1 cellular context compared by ENCODE assay signal in the genomic region with DNA sequence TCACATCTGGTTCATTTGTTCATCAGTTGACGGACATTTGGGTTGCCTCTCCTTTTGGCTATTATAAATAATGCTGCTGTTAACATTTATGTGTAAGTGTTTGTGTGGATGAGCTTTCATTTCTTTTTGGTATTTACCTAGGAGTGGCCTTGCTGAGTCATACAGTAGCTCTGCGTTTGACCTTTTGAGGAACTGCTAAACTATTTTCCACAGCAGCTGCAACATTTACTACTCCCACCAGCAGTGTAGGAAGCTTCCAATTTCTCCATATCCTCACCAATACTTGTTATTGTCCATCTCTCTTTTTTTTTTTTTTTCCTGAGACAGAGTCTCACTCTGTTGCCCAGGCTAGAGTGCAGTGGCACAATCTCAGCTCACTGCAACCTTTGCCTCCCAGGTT.
TF ChIP-seq lines count a peak whose summit lies in the region.

No MANE protein-coding gene starts in this region.

TF ChIP-seq in HepG2, 621 proteins besides CTCF, POLR2A, EP300 and RAD21 (continued from another document):
- TF ChIP-seq, protein P1, sequence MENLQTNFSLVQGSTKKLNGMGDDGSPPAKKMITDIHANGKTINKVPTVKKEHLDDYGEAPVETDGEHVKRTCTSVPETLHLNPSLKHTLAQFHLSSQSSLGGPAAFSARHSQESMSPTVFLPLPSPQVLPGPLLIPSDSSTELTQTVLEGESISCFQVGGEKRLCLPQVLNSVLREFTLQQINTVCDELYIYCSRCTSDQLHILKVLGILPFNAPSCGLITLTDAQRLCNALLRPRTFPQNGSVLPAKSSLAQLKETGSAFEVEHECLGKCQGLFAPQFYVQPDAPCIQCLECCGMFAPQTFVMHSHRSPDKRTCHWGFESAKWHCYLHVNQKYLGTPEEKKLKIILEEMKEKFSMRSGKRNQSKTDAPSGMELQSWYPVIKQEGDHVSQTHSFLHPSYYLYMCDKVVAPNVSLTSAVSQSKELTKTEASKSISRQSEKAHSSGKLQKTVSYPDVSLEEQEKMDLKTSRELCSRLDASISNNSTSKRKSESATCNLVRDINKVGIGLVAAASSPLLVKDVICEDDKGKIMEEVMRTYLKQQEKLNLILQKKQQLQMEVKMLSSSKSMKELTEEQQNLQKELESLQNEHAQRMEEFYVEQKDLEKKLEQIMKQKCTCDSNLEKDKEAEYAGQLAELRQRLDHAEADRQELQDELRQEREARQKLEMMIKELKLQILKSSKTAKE (CRISPR knock-in tag; IDR thresholded peaks at IDR 0.05; ENCODE audit: borderline replicate concordance) = no peak
- peak; percentile 81 for TF ChIP-seq FOXA3 (CRISPR knock-in tag; IDR thresholded peaks at IDR 0.05)
- TF ChIP-seq ZNF776 (CRISPR knock-in tag; IDR thresholded peaks at IDR 0.05) = no peak
- TF ChIP-seq TARDBP (CRISPR knock-in tag; IDR thresholded peaks at IDR 0.05) = no peak
- peak; percentile 92 for TF ChIP-seq RARA (CRISPR knock-in tag; IDR thresholded peaks at IDR 0.05)
- TF ChIP-seq PLRG1 (conservative IDR thresholded peaks at IDR 0.05) = no peak
- no peak for TF ChIP-seq RFXAP (CRISPR knock-in tag; IDR thresholded peaks at IDR 0.05; ENCODE audit: borderline replicate concordance)
- no peak for TF ChIP-seq AHR (CRISPR knock-in tag; IDR thresholded peaks at IDR 0.05)
- peak; percentile 71; the same call in 1 of the 2 replicates for TF ChIP-seq NR2F6 (IDR thresholded peaks at IDR 0.05)
- TF ChIP-seq NR2F6 (CRISPR knock-in tag; IDR thresholded peaks at IDR 0.05) = peak; percentile 83
- no peak for TF ChIP-seq ZNF562 (CRISPR knock-in tag; IDR thresholded peaks at IDR 0.05; ENCODE audit: borderline replicate concordance)
- no peak for TF ChIP-seq SMAD3 (CRISPR knock-in tag; IDR thresholded peaks at IDR 0.05)
- no peak for TF ChIP-seq PAWR (CRISPR knock-in tag; IDR thresholded peaks at IDR 0.05; ENCODE audit: borderline replicate concordance)
- TF ChIP-seq ZNF3 (CRISPR knock-in tag; IDR thresholded peaks at IDR 0.05) = no peak
- no peak for TF ChIP-seq MED8 (CRISPR knock-in tag; IDR thresholded peaks at IDR 0.05; ENCODE audit: insufficient replicate concordance)
- 0 out of 2 replicates have a peak, but pooled peaks have one; percentile 42 for TF ChIP-seq SAP130 (CRISPR knock-in tag; IDR thresholded peaks at IDR 0.05; ENCODE audit: low read depth)
- TF ChIP-seq, protein P2, sequence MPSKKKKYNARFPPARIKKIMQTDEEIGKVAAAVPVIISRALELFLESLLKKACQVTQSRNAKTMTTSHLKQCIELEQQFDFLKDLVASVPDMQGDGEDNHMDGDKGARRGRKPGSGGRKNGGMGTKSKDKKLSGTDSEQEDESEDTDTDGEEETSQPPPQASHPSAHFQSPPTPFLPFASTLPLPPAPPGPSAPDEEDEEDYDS (CRISPR knock-in tag; IDR thresholded peaks at IDR 0.05) = no peak
- TF ChIP-seq, protein P3, sequence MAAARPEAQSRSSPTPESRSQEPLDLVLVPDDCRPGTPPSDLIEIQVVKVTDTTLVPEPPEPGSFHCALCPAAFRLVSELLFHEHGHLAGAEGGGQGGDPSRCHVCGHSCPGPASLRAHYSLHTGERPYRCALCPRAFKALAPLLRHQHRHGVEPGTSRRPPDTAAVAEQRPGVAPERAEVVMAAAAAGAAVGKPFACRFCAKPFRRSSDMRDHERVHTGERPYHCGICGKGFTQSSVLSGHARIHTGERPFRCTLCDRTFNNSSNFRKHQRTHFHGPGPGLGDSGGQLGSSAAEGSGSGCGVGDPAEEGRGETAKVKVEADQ (CRISPR knock-in tag; IDR thresholded peaks at IDR 0.05; ENCODE audit: borderline replicate concordance) = no peak
- TF ChIP-seq NFYB (CRISPR knock-in tag; IDR thresholded peaks at IDR 0.05) = no peak
- no peak for TF ChIP-seq ZNF607 (CRISPR knock-in tag; IDR thresholded peaks at IDR 0.05; ENCODE audit: borderline replicate concordance)
- TF ChIP-seq NRL (CRISPR knock-in tag; IDR thresholded peaks at IDR 0.05; ENCODE audit: borderline replicate concordance) = no peak
- TF ChIP-seq ELF1 (CRISPR knock-in tag; IDR thresholded peaks at IDR 0.05) = no peak
- TF ChIP-seq KMT2B (CRISPR knock-in tag; IDR thresholded peaks at IDR 0.05) = no peak
- no peak for TF ChIP-seq JARID2 (CRISPR knock-in tag; IDR thresholded peaks at IDR 0.05; ENCODE audit: insufficient replicate concordance)
- no peak for TF ChIP-seq ARNTL (CRISPR knock-in tag; IDR thresholded peaks at IDR 0.05)
- TF ChIP-seq ZEB1 (IDR thresholded peaks at IDR 0.05; ENCODE audit: insufficient replicate concordance, low read depth) = no peak
- peak; percentile 80 for TF ChIP-seq ELF3 (CRISPR knock-in tag; IDR thresholded peaks at IDR 0.05)
- TF ChIP-seq, protein P4, sequence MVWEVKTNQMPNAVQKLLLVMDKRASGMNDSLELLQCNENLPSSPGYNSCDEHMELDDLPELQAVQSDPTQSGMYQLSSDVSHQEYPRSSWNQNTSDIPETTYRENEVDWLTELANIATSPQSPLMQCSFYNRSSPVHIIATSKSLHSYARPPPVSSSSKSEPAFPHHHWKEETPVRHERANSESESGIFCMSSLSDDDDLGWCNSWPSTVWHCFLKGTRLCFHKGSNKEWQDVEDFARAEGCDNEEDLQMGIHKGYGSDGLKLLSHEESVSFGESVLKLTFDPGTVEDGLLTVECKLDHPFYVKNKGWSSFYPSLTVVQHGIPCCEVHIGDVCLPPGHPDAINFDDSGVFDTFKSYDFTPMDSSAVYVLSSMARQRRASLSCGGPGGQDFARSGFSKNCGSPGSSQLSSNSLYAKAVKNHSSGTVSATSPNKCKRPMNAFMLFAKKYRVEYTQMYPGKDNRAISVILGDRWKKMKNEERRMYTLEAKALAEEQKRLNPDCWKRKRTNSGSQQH (CRISPR knock-in tag; IDR thresholded peaks at IDR 0.05; ENCODE audit: low read depth) = no peak
- no peak for TF ChIP-seq ZNF44 (CRISPR knock-in tag; IDR thresholded peaks at IDR 0.05)
- TF ChIP-seq, protein P5, sequence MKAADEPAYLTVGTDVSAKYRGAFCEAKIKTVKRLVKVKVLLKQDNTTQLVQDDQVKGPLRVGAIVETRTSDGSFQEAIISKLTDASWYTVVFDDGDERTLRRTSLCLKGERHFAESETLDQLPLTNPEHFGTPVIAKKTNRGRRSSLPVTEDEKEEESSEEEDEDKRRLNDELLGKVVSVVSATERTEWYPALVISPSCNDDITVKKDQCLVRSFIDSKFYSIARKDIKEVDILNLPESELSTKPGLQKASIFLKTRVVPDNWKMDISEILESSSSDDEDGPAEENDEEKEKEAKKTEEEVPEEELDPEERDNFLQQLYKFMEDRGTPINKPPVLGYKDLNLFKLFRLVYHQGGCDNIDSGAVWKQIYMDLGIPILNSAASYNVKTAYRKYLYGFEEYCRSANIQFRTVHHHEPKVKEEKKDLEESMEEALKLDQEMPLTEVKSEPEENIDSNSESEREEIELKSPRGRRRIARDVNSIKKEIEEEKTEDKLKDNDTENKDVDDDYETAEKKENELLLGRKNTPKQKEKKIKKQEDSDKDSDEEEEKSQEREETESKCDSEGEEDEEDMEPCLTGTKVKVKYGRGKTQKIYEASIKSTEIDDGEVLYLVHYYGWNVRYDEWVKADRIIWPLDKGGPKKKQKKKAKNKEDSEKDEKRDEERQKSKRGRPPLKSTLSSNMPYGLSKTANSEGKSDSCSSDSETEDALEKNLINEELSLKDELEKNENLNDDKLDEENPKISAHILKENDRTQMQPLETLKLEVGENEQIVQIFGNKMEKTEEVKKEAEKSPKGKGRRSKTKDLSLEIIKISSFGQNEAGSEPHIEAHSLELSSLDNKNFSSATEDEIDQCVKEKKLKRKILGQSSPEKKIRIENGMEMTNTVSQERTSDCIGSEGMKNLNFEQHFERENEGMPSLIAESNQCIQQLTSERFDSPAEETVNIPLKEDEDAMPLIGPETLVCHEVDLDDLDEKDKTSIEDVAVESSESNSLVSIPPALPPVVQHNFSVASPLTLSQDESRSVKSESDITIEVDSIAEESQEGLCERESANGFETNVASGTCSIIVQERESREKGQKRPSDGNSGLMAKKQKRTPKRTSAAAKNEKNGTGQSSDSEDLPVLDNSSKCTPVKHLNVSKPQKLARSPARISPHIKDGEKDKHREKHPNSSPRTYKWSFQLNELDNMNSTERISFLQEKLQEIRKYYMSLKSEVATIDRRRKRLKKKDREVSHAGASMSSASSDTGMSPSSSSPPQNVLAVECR (CRISPR knock-in tag; IDR thresholded peaks at IDR 0.05; ENCODE audit: borderline replicate concordance) = no peak
- TF ChIP-seq HMG20A (CRISPR knock-in tag; IDR thresholded peaks at IDR 0.05; ENCODE audit: borderline replicate concordance) = peak; percentile 72; the same call in 1 of the 2 replicates
- TF ChIP-seq CENPX (CRISPR knock-in tag; IDR thresholded peaks at IDR 0.05) = no peak
- TF ChIP-seq TEAD2 (CRISPR knock-in tag; IDR thresholded peaks at IDR 0.05) = no peak
- no peak for TF ChIP-seq HOXA5 (CRISPR knock-in tag; IDR thresholded peaks at IDR 0.05)
- TF ChIP-seq ZNF382 (CRISPR knock-in tag; IDR thresholded peaks at IDR 0.05; ENCODE audit: borderline replicate concordance) = no peak
- TF ChIP-seq, protein P6, sequence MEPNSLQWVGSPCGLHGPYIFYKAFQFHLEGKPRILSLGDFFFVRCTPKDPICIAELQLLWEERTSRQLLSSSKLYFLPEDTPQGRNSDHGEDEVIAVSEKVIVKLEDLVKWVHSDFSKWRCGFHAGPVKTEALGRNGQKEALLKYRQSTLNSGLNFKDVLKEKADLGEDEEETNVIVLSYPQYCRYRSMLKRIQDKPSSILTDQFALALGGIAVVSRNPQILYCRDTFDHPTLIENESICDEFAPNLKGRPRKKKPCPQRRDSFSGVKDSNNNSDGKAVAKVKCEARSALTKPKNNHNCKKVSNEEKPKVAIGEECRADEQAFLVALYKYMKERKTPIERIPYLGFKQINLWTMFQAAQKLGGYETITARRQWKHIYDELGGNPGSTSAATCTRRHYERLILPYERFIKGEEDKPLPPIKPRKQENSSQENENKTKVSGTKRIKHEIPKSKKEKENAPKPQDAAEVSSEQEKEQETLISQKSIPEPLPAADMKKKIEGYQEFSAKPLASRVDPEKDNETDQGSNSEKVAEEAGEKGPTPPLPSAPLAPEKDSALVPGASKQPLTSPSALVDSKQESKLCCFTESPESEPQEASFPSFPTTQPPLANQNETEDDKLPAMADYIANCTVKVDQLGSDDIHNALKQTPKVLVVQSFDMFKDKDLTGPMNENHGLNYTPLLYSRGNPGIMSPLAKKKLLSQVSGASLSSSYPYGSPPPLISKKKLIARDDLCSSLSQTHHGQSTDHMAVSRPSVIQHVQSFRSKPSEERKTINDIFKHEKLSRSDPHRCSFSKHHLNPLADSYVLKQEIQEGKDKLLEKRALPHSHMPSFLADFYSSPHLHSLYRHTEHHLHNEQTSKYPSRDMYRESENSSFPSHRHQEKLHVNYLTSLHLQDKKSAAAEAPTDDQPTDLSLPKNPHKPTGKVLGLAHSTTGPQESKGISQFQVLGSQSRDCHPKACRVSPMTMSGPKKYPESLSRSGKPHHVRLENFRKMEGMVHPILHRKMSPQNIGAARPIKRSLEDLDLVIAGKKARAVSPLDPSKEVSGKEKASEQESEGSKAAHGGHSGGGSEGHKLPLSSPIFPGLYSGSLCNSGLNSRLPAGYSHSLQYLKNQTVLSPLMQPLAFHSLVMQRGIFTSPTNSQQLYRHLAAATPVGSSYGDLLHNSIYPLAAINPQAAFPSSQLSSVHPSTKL (CRISPR knock-in tag; IDR thresholded peaks at IDR 0.05) = peak; percentile 78
- TF ChIP-seq POLR2G (IDR thresholded peaks at IDR 0.05; ENCODE audit: low read depth, low read length) = no peak
- TF ChIP-seq ZFY (CRISPR knock-in tag; IDR thresholded peaks at IDR 0.05) = no peak
- peak; percentile 30; the same call in 1 of the 2 replicates for TF ChIP-seq NFE2 (CRISPR knock-in tag; IDR thresholded peaks at IDR 0.05)
- TF ChIP-seq RFX3 (CRISPR knock-in tag; IDR thresholded peaks at IDR 0.05) = no peak
- TF ChIP-seq ZBTB21 (CRISPR knock-in tag; IDR thresholded peaks at IDR 0.05) = no peak
- TF ChIP-seq, protein P7, sequence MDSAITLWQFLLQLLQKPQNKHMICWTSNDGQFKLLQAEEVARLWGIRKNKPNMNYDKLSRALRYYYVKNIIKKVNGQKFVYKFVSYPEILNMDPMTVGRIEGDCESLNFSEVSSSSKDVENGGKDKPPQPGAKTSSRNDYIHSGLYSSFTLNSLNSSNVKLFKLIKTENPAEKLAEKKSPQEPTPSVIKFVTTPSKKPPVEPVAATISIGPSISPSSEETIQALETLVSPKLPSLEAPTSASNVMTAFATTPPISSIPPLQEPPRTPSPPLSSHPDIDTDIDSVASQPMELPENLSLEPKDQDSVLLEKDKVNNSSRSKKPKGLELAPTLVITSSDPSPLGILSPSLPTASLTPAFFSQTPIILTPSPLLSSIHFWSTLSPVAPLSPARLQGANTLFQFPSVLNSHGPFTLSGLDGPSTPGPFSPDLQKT (CRISPR knock-in tag; IDR thresholded peaks at IDR 0.05; ENCODE audit: borderline replicate concordance) = no peak
- TF ChIP-seq ZNF790 (CRISPR knock-in tag; IDR thresholded peaks at IDR 0.05; ENCODE audit: borderline replicate concordance) = no peak
- TF ChIP-seq HOXA9 (CRISPR knock-in tag; IDR thresholded peaks at IDR 0.05; ENCODE audit: borderline replicate concordance) = no peak
- no peak for TF ChIP-seq FOXK2 (IDR thresholded peaks at IDR 0.05)
- TF ChIP-seq MAFG (CRISPR knock-in tag; IDR thresholded peaks at IDR 0.05) = no peak
- TF ChIP-seq ZNF224 (CRISPR knock-in tag; IDR thresholded peaks at IDR 0.05) = no peak
- no peak for TF ChIP-seq NAIF1 (CRISPR knock-in tag; IDR thresholded peaks at IDR 0.05; ENCODE audit: borderline replicate concordance)
- TF ChIP-seq GLI4 (CRISPR knock-in tag; IDR thresholded peaks at IDR 0.05; ENCODE audit: borderline replicate concordance) = no peak
- TF ChIP-seq, protein P8, sequence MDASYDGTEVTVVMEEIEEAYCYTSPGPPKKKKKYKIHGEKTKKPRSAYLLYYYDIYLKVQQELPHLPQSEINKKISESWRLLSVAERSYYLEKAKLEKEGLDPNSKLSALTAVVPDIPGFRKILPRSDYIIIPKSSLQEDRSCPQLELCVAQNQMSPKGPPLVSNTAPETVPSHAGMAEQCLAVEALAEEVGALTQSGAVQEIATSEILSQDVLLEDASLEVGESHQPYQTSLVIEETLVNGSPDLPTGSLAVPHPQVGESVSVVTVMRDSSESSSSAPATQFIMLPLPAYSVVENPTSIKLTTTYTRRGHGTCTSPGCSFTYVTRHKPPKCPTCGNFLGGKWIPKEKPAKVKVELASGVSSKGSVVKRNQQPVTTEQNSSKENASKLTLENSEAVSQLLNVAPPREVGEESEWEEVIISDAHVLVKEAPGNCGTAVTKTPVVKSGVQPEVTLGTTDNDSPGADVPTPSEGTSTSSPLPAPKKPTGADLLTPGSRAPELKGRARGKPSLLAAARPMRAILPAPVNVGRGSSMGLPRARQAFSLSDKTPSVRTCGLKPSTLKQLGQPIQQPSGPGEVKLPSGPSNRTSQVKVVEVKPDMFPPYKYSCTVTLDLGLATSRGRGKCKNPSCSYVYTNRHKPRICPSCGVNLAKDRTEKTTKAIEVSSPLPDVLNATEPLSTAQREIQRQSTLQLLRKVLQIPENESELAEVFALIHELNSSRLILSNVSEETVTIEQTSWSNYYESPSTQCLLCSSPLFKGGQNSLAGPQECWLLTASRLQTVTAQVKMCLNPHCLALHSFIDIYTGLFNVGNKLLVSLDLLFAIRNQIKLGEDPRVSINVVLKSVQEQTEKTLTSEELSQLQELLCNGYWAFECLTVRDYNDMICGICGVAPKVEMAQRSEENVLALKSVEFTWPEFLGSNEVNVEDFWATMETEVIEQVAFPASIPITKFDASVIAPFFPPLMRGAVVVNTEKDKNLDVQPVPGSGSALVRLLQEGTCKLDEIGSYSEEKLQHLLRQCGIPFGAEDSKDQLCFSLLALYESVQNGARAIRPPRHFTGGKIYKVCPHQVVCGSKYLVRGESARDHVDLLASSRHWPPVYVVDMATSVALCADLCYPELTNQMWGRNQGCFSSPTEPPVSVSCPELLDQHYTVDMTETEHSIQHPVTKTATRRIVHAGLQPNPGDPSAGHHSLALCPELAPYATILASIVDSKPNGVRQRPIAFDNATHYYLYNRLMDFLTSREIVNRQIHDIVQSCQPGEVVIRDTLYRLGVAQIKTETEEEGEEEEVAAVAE (CRISPR knock-in tag; IDR thresholded peaks at IDR 0.05; ENCODE audit: borderline replicate concordance) = no peak
